In genomic region chr19:46232468-46232867, GRCh38 we compare ENCODE assay signal across 37 cellular contexts. TPM values are rescaled to one million over a fixed set of nuclear protein-coding genes. Genes with fewer than 3 reads are reported as not detected.
"Had no signal": no experiment of that assay in that cellular context is flagged by ENCODE, and none has a peak within 500 bp of the region (broad histone marks: within the 10 kb centered on the region; RNA-seq: fewer than 3 reads in every experiment).

No MANE protein-coding gene starts in this region.

- H3K9me3 ChIP-seq: esophagus muscularis mucosa, gastrocnemius medialis, heart left ventricle had no signal

- H3K27ac Mint-ChIP-seq: activated B cell treated with CpG ODN at 0.5 μM for 24 hours; activated CD8-positive, alpha-beta T cell treated with anti-CD3 and anti-CD28 coated beads for 36 hours; activated naive CD8-positive, alpha-beta T cell; activated T-helper 17 cell treated with anti-CD3 and anti-CD28 coated beads, Interleukin-2, amount 50 U/mL, for 72 hours; dendritic cell treated with granulocyte-macrophage colony-stimulating factor and Interleukin-4, amounts not matched to agents 40 ng/mL and 50 ng/mL, for 4 days; effector memory CD8-positive, alpha-beta T cell had no signal

- ATAC-seq: activated CD4-positive, CD25-positive, alpha-beta regulatory T cell treated with anti-CD3 and anti-CD28 coated beads, Interleukin-2, amount 50 U/mL, for 24 hours; activated CD8-positive, alpha-beta T cell treated with anti-CD3 and anti-CD28 coated beads for 36 hours; activated T-cell treated with anti-CD3 and anti-CD28 coated beads, Interleukin-2, amount 50 U/mL, for 4 hours; activated T-helper 17 cell treated with anti-CD3 and anti-CD28 coated beads, Interleukin-2, amount 50 U/mL, for 72 hours; effector memory CD8-positive, alpha-beta T cell; foreskin keratinocyte; gastrocnemius medialis; heart left ventricle had no signal

- H3K36me3 ChIP-seq: brain microvascular endothelial cell, esophagus muscularis mucosa, gastrocnemius medialis, heart left ventricle, WERI-Rb-1 had no signal

- H3K4me3 ChIP-seq: coronary artery, dorsolateral prefrontal cortex, esophagus muscularis mucosa, gastrocnemius medialis, heart left ventricle had no signal

- H3K4me1 Mint-ChIP-seq: activated B cell treated with CpG ODN at 0.5 μM for 24 hours; activated T-helper 17 cell treated with anti-CD3 and anti-CD28 coated beads, Interleukin-2, amount 50 U/mL, for 72 hours; central memory CD8-positive, alpha-beta T cell had no signal

- H3K27ac ChIP-seq: brain microvascular endothelial cell, coronary artery, dorsolateral prefrontal cortex, epithelial cell of prostate, esophagus muscularis mucosa, foreskin keratinocyte, gastrocnemius medialis, heart left ventricle, WERI-Rb-1 had no signal

- H3K36me3 Mint-ChIP-seq: activated naive CD8-positive, alpha-beta T cell had no signal

- H3K4me3 Mint-ChIP-seq: activated B cell treated with CpG ODN at 0.5 μM for 24 hours; activated CD8-positive, alpha-beta T cell treated with anti-CD3 and anti-CD28 coated beads for 36 hours; activated naive CD8-positive, alpha-beta T cell; activated T-cell treated with anti-CD3 and anti-CD28 coated beads, Interleukin-2, amount 50 U/mL, for 4 hours; activated T-helper 17 cell treated with anti-CD3 and anti-CD28 coated beads, Interleukin-2, amount 50 U/mL, for 72 hours; central memory CD8-positive, alpha-beta T cell; dendritic cell treated with granulocyte-macrophage colony-stimulating factor and Interleukin-4, amounts not matched to agents 40 ng/mL and 50 ng/mL, for 4 days; effector memory CD8-positive, alpha-beta T cell had no signal

- DNase-seq: activated B cell treated with CpG ODN at 0.5 μM for 24 hours; activated CD4-positive, alpha-beta T cell treated with anti-CD3 and anti-CD28 coated beads for 48 hours; activated CD4-positive, alpha-beta T cell treated with anti-CD3 and anti-CD28 coated beads, Interleukin-2, amount 50 U/mL, for 1 hour; activated CD4-positive, alpha-beta T cell treated with anti-CD3 and anti-CD28 coated beads, Interleukin-2, amount 50 U/mL, for 48 hours; activated CD8-positive, alpha-beta memory T cell treated with anti-CD3 and anti-CD28 coated beads for 24 hours; activated CD8-positive, alpha-beta T cell treated with anti-CD3 and anti-CD28 coated beads for 36 hours; activated effector memory CD4-positive, alpha-beta T cell treated with Interleukin-2 at 50 U/mL for 16 hours; activated gamma-delta T cell treated with Interleukin-2 at 50 U/mL for 16 hours; activated naive CD4-positive, alpha-beta T cell treated with anti-CD3 and anti-CD28 coated beads, Interleukin-2, amount 50 U/mL, for 16 hours; activated naive CD4-positive, alpha-beta T cell treated with Interleukin-2 at 50 U/mL for 16 hours; activated T-cell treated with anti-CD3 and anti-CD28 coated beads, Interleukin-2, amount 50 U/mL, for 4 hours; amniotic stem cell; anterior cingulate cortex; brain microvascular endothelial cell; dorsolateral prefrontal cortex; effector CD4-positive, alpha-beta T cell; effector memory CD8-positive, alpha-beta T cell; foreskin keratinocyte; gastrocnemius medialis; glutamatergic neuron; heart left ventricle; T-helper 2 cell; WERI-Rb-1 had no signal

- H3K4me1 ChIP-seq: esophagus muscularis mucosa, foreskin keratinocyte, gastrocnemius medialis, heart left ventricle had no signal

- H3K9me3 Mint-ChIP-seq: activated CD8-positive, alpha-beta T cell treated with anti-CD3 and anti-CD28 coated beads for 36 hours; activated T-cell treated with anti-CD3 and anti-CD28 coated beads, Interleukin-2, amount 50 U/mL, for 4 hours; activated T-helper 17 cell treated with anti-CD3 and anti-CD28 coated beads, Interleukin-2, amount 50 U/mL, for 72 hours; central memory CD8-positive, alpha-beta T cell; dendritic cell treated with granulocyte-macrophage colony-stimulating factor and Interleukin-4, amounts not matched to agents 40 ng/mL and 50 ng/mL, for 4 days; effector memory CD8-positive, alpha-beta T cell had no signal

RNA-seq across cellular contexts. Expression of gene IGFL1, which starts 2.9 kb away (rescaled TPM):
- total RNA-seq: activated B cell treated with CpG ODN at 0.5 μM for 24 hours; activated CD8-positive, alpha-beta T cell treated with anti-CD3 and anti-CD28 coated beads for 36 hours; activated T-cell treated with anti-CD3 and anti-CD28 coated beads, Interleukin-2, amount 50 U/mL, for 4 hours; activated T-helper 17 cell treated with anti-CD3 and anti-CD28 coated beads, Interleukin-2, amount 50 U/mL, for 72 hours; astrocyte; bronchial epithelial cell; cardiac septum; cerebellum; endothelial cell of umbilical vein; esophagus muscularis mucosa; gastrocnemius medialis; heart left ventricle; T-helper 1 cell treated with Interleukin-12 subunit alpha and Interleukin-12 subunit beta and Interleukin-4 antibody, amounts not matched to agents 30 ng/mL and 1 ng/mL, for 36 hours had no signal
